Comparison of ENCODE assay signal across 25 cellular contexts in the genomic region with DNA sequence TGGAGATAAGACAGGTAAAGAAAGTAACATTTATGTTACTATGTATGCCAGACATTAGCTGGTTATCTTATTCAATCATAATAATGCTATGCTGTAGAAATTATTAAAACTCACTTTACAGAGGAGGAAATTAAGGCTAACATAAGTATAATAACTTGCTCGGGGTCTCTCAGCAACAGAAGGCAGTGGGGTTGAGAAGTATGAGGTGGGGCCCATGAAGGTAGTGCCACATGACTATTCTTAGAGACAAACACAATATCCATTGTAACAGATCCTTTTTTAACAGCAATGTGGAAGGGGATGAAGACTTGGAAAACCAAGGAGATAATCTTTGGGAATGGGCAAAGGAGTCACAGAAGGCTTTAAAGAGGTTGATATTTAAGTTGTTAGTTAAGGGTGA.
"Had no signal": no experiment of that assay in that cellular context is flagged by ENCODE, and none has a peak within 500 bp of the region (broad histone marks: within the 10 kb centered on the region; RNA-seq: fewer than 3 reads in every experiment).

No MANE protein-coding gene starts in this region.

- ATAC-seq: SK-N-SH treated with all-trans-retinoic acid at 6 μM for 48 hours had no signal

- H3K27ac ChIP-seq: SJSA1 had no signal

- H3K9me3 Mint-ChIP-seq: activated B cell treated with CpG ODN at 0.5 μM for 24 hours; activated CD4-positive, alpha-beta memory T cell treated with anti-CD3 and anti-CD28 coated beads, Interleukin-2, amount 10 ng/mL, durations not matched to agents 7 days and 5 days; activated naive CD4-positive, alpha-beta T cell treated with anti-CD3 and anti-CD28 coated beads for 36 hours; brain; central memory CD8-positive, alpha-beta T cell; T-helper 1 cell treated with Interleukin-12 subunit alpha and Interleukin-12 subunit beta and Interleukin-4 antibody, amounts not matched to agents 30 μg/mL and 1 μg/mL, for 36 hours had no signal

- H3K27me3 Mint-ChIP-seq: activated B cell treated with CpG ODN at 0.5 μM for 24 hours; activated CD4-positive, alpha-beta memory T cell treated with anti-CD3 and anti-CD28 coated beads, Interleukin-2, amount 10 ng/mL, durations not matched to agents 7 days and 5 days; brain; central memory CD8-positive, alpha-beta T cell had no signal

- H3K9me3 ChIP-seq: SJSA1 had no signal

- DNase-seq: activated B cell treated with CpG ODN at 0.5 μM for 24 hours; activated CD4-positive, alpha-beta memory T cell treated with anti-CD3 and anti-CD28 coated beads, Interleukin-2, amount 10 ng/mL, durations not matched to agents 7 days and 5 days; activated CD4-positive, alpha-beta T cell treated with anti-CD3 and anti-CD28 coated beads for 1 hour; activated CD4-positive, alpha-beta T cell treated with anti-CD3 and anti-CD28 coated beads, Interleukin-2, amount 50 U/mL, for 1 hour; activated CD8-positive, alpha-beta memory T cell treated with anti-CD3 and anti-CD28 coated beads, Interleukin-2, amount 50 U/mL, for 48 hours; activated effector memory CD4-positive, alpha-beta T cell treated with anti-CD3 and anti-CD28 coated beads, Interleukin-2, amount 50 U/mL, for 16 hours; activated naive CD4-positive, alpha-beta T cell treated with anti-CD3 and anti-CD28 coated beads for 36 hours; activated T-cell treated with anti-CD3 and anti-CD28 coated beads, Interleukin-2, amount 50 U/mL, for 48 hours; amygdala; Kasumi-1; KBM-7; NCI-H1105 treated with DMSO at 0.1 percent for 48 hours; NCI-H1436 treated with DMSO at 0.1 percent for 48 hours; NCI-H187; NCI-H2081; NCI-H510A treated with DMSO at 0.1 percent for 48 hours; NK-92 treated with Interleukin-12 subunit alpha and Interleukin-12 subunit beta, amount 100 ng/mL, for 24 hours; SHP77; SW 1271; T1000 had no signal

- H3K4me3 Mint-ChIP-seq: activated B cell treated with CpG ODN at 0.5 μM for 24 hours; activated CD4-positive, alpha-beta memory T cell treated with anti-CD3 and anti-CD28 coated beads, Interleukin-2, amount 10 ng/mL, durations not matched to agents 7 days and 5 days; activated naive CD4-positive, alpha-beta T cell treated with anti-CD3 and anti-CD28 coated beads for 36 hours; brain; central memory CD8-positive, alpha-beta T cell; T-helper 1 cell treated with Interleukin-12 subunit alpha and Interleukin-12 subunit beta and Interleukin-4 antibody, amounts not matched to agents 30 μg/mL and 1 μg/mL, for 36 hours had no signal

- H3K27me3 ChIP-seq: SJSA1 had no signal

- H3K4me3 ChIP-seq: SJSA1 had no signal

- H3K27ac Mint-ChIP-seq: activated B cell treated with CpG ODN at 0.5 μM for 24 hours; activated CD4-positive, alpha-beta memory T cell treated with anti-CD3 and anti-CD28 coated beads, Interleukin-2, amount 10 ng/mL, durations not matched to agents 7 days and 5 days; activated naive CD4-positive, alpha-beta T cell treated with anti-CD3 and anti-CD28 coated beads for 36 hours; brain; T-helper 1 cell treated with Interleukin-12 subunit alpha and Interleukin-12 subunit beta and Interleukin-4 antibody, amounts not matched to agents 30 μg/mL and 1 μg/mL, for 36 hours had no signal
